18 cellular contexts compared by ENCODE assay signal in genomic region chr19:51529301-51529700, GRCh38. TPM values are rescaled to one million over a fixed set of nuclear protein-coding genes. Genes with fewer than 3 reads are reported as not detected.
DNase-seq lines count a peak whose midpoint lies in the region; ATAC-seq, FAIRE-seq and TF ChIP-seq lines count a peak whose summit lies in the region.
"Had no signal": no experiment of that assay in that cellular context is flagged by ENCODE, and none has a peak within 500 bp of the region (broad histone marks: within the 10 kb centered on the region; RNA-seq: fewer than 3 reads in every experiment).

No MANE protein-coding gene starts in this region.

- no peak for FAIRE-seq in K562 (lab: Jason Lieb, UNC)
- FAIRE-seq: G401.6, GM12891, HepG2 had no signal

- ATAC-seq in activated CD8-positive, alpha-beta memory T cell treated with anti-CD3 and anti-CD28 coated beads, Interleukin-2, amount 10 ng/mL, durations not matched to agents 7 days and 5 days: no peak
- ATAC-seq in K562 (no peak), GM21367 (IDR thresholded peaks at IDR 0.05; ENCODE audit: unreplicated experiment) (no peak)
- no peak for ATAC-seq in stimulated activated memory B cell treated with anti-CD40 and anti-IgM and Interleukin-4, amounts not matched to agents 10 μg/mL and 1 μg/mL and 100 μg/mL, for 72 hours
- ATAC-seq: CD8-positive, alpha-beta T cell; GM23338; HepG2 had no signal

- TF ChIP-seq EP300 in K562 (IDR thresholded peaks at IDR 0.05; ENCODE audit: low read length): no peak

- H3K4me1 ChIP-seq in K562 (replicated peaks in 1 of 2; ENCODE audit: control insufficient read depth in 2 of 2, insufficient read depth in 2 of 2, low read length in 2 of 2): peaks cover 43 to 50% of the 10 kb centered on the region in 2 experiments

- H3K27me3 Mint-ChIP-seq in activated CD8-positive, alpha-beta memory T cell treated with anti-CD3 and anti-CD28 coated beads, Interleukin-2, amount 10 ng/mL, durations not matched to agents 7 days and 5 days: peaks cover 56% of the 10 kb centered on the region
- H3K27me3 Mint-ChIP-seq in stimulated activated memory B cell treated with anti-CD40 and anti-IgM and Interleukin-4, amounts not matched to agents 10 μg/mL and 1 μg/mL and 100 μg/mL, for 72 hours: no peaks in the 10 kb centered on the region

- TF ChIP-seq RAD21 in K562 (CRISPR knock-in tag; conservative IDR thresholded peaks at IDR 0.05 in 1 of 2, IDR thresholded peaks at IDR 0.05 in 1 of 2): no peak

- no peaks in the 10 kb centered on the region for H4K20me1 ChIP-seq in K562 (replicated peaks; ENCODE audit: control insufficient read depth, insufficient read depth, low read length)
- H4K20me1 ChIP-seq: BLaER1 treated with 17β-estradiol and CSF1 and Interleukin-3, amounts not matched to agents 10 nM and 100 nM had no signal

- peak; percentile 40 for DNase-seq in activated CD8-positive, alpha-beta memory T cell treated with anti-CD3 and anti-CD28 coated beads for 24 hours
- no peak for DNase-seq in activated CD8-positive, alpha-beta memory T cell treated with anti-CD3 and anti-CD28 coated beads, Interleukin-2, amount 10 ng/mL, durations not matched to agents 7 days and 5 days
- no peak for DNase-seq in K562 (ENCODE audit: extremely low read depth in 1 of 4, low spot score in 3 of 4)
- DNase-seq in H4 (ENCODE audit: low spot score): no peak
- no peak for DNase-seq in activated gamma-delta T cell (lab: John Stamatoyannopoulos, UW)
- DNase-seq: 8988T; CD8-positive, alpha-beta T cell; DMS 273 treated with DMSO at 0.1 percent for 48 hours; H9 had no signal

- H3K4me3 ChIP-seq in K562: no peak overlapping the region
- H3K4me3 ChIP-seq: BLaER1 treated with 17β-estradiol and CSF1 and Interleukin-3, amounts not matched to agents 10 nM and 100 nM; GM23338 had no signal

- H3K36me3 Mint-ChIP-seq in activated CD8-positive, alpha-beta memory T cell treated with anti-CD3 and anti-CD28 coated beads, Interleukin-2, amount 10 ng/mL, durations not matched to agents 7 days and 5 days: no peaks in the 10 kb centered on the region
- peaks cover 53% of the 10 kb centered on the region for H3K36me3 Mint-ChIP-seq in stimulated activated memory B cell treated with anti-CD40 and anti-IgM and Interleukin-4, amounts not matched to agents 10 μg/mL and 1 μg/mL and 100 μg/mL, for 72 hours
- H3K36me3 Mint-ChIP-seq: CD8-positive, alpha-beta T cell had no signal

- no peaks in the 10 kb centered on the region for H3K79me2 ChIP-seq in K562 (ENCODE audit: control insufficient read depth, insufficient read depth, low read length)

- POLR2A ChIA-PET in K562 (lab: Yijun Ruan, JAX): interaction anchor here (0.6 to 5.7 kb wide), 3 partner anchors 14 to 565 kb away, joined by 3 to 31 read pairs (median 3); no protein-coding TSS in a partner anchor

- H3K4me2 ChIP-seq in K562 (ENCODE audit: insufficient read depth, low read length): no peak overlapping the region
- H3K4me2 ChIP-seq: BLaER1 treated with 17β-estradiol and CSF1 and Interleukin-3, amounts not matched to agents 10 nM and 100 nM; GM23338 had no signal

- CTCF ChIA-PET in activated CD8-positive, alpha-beta memory T cell treated with anti-CD3 and anti-CD28 coated beads, Interleukin-2, amount 10 ng/mL, durations not matched to agents 7 days and 5 days (lab: Charles Lee): interaction anchor here (1.3 kb wide), 1 partner anchor 14 kb away, joined by 3 read pairs; no protein-coding TSS in a partner anchor
- CTCF ChIA-PET in K562 (lab: Yijun Ruan, JAX; ENCODE audit: low intra/inter-chr PET ratio): no interaction called here

- TF ChIP-seq POLR2A in K562 (conservative IDR thresholded peaks at IDR 0.05): no peak

- H2AFZ ChIP-seq in K562 (ENCODE audit: low read depth, low read length): peak overlapping the region; percentile 28; the same call in 1 of the 2 replicates
- H2AFZ ChIP-seq: GM23338 had no signal

- no peak overlapping the region for H3K9ac ChIP-seq in K562 (ENCODE audit: insufficient read depth in 1 of 2, low read depth in 2 of 2, low read length in 2 of 2)
- H3K9ac ChIP-seq: BLaER1 treated with 17β-estradiol and CSF1 and Interleukin-3, amounts not matched to agents 10 nM and 100 nM had no signal

- BruUV-seq in K562 (replicated peaks; lab: Mats Ljungman, UMichigan): no TSS peak

- WGBS in K562 (ENCODE audit: insufficient coverage, low coverage, missing lambda C conversion rate): 71% methylated on average over 2 of the region's 2 CpGs

- H3K9me3 Mint-ChIP-seq in activated CD8-positive, alpha-beta memory T cell treated with anti-CD3 and anti-CD28 coated beads, Interleukin-2, amount 10 ng/mL, durations not matched to agents 7 days and 5 days (ENCODE audit: low read depth): no peaks in the 10 kb centered on the region
- no peaks in the 10 kb centered on the region for H3K9me3 Mint-ChIP-seq in stimulated activated memory B cell treated with anti-CD40 and anti-IgM and Interleukin-4, amounts not matched to agents 10 μg/mL and 1 μg/mL and 100 μg/mL, for 72 hours
- H3K9me3 Mint-ChIP-seq: CD8-positive, alpha-beta T cell had no signal

- no peaks in the 10 kb centered on the region for H3K27me3 ChIP-seq in K562 (ENCODE audit: control insufficient read depth in 2 of 2, insufficient read depth in 2 of 2, low read length in 2 of 2)
- H3K27me3 ChIP-seq: BLaER1 treated with 17β-estradiol and CSF1 and Interleukin-3, amounts not matched to agents 10 nM and 100 nM had no signal

- no peaks in the 10 kb centered on the region for H3K9me3 ChIP-seq in K562 (replicated peaks; ENCODE audit: control insufficient read depth, insufficient read depth, low read depth, low read length)
- H3K9me3 ChIP-seq: BLaER1 treated with 17β-estradiol and CSF1 and Interleukin-3, amounts not matched to agents 10 nM and 100 nM had no signal

- H3K27ac Mint-ChIP-seq in activated CD8-positive, alpha-beta memory T cell treated with anti-CD3 and anti-CD28 coated beads, Interleukin-2, amount 10 ng/mL, durations not matched to agents 7 days and 5 days: no peak overlapping the region
- H3K27ac Mint-ChIP-seq in stimulated activated memory B cell treated with anti-CD40 and anti-IgM and Interleukin-4, amounts not matched to agents 10 μg/mL and 1 μg/mL and 100 μg/mL, for 72 hours: peak overlapping the region; percentile 78
- H3K27ac Mint-ChIP-seq: CD8-positive, alpha-beta T cell; GM23338; H9 had no signal

- H3K27ac ChIP-seq in K562 (ENCODE audit: extremely low read depth, low read depth, low read length): no peak overlapping the region
- H3K27ac ChIP-seq: BLaER1 treated with 17β-estradiol and CSF1 and Interleukin-3, amounts not matched to agents 10 nM and 100 nM had no signal

- in situ Hi-C loops in K562 (cut with MboI): no loop called here

- H3K4me3 Mint-ChIP-seq in activated CD8-positive, alpha-beta memory T cell treated with anti-CD3 and anti-CD28 coated beads, Interleukin-2, amount 10 ng/mL, durations not matched to agents 7 days and 5 days: no peak overlapping the region
- peak overlapping the region; percentile 87 for H3K4me3 Mint-ChIP-seq in stimulated activated memory B cell treated with anti-CD40 and anti-IgM and Interleukin-4, amounts not matched to agents 10 μg/mL and 1 μg/mL and 100 μg/mL, for 72 hours
- H3K4me3 Mint-ChIP-seq: CD8-positive, alpha-beta T cell; GM23338; H9 had no signal

- intact Hi-C loops in K562 (cut with micrococcal nuclease): no loop called here

- H3K9me1 ChIP-seq in K562 (ENCODE audit: control insufficient read depth, insufficient read depth, low read length): no peaks in the 10 kb centered on the region

- H3K36me3 ChIP-seq in K562 (ENCODE audit: control insufficient read depth, insufficient read depth, low read length): no peaks in the 10 kb centered on the region
- H3K36me3 ChIP-seq: BLaER1 treated with 17β-estradiol and CSF1 and Interleukin-3, amounts not matched to agents 10 nM and 100 nM had no signal

- H3K4me1 Mint-ChIP-seq in activated CD8-positive, alpha-beta memory T cell treated with anti-CD3 and anti-CD28 coated beads, Interleukin-2, amount 10 ng/mL, durations not matched to agents 7 days and 5 days: no peaks in the 10 kb centered on the region
- peaks cover 85% of the 10 kb centered on the region for H3K4me1 Mint-ChIP-seq in stimulated activated memory B cell treated with anti-CD40 and anti-IgM and Interleukin-4, amounts not matched to agents 10 μg/mL and 1 μg/mL and 100 μg/mL, for 72 hours
- H3K4me1 Mint-ChIP-seq: GM23338 had no signal

- TF ChIP-seq CTCF in K562 (IDR thresholded peaks at IDR 0.05 in 2 of 3, conservative IDR thresholded peaks at IDR 0.05 in 1 of 3; ENCODE audit: insufficient read depth in 2 of 3, low read depth in 1 of 3, low read length in 3 of 3): no peak

RNA-seq across cellular contexts. Expression of gene SIGLEC6, which starts 2.2 kb away (rescaled TPM):
- total RNA-seq in activated CD8-positive, alpha-beta memory T cell treated with anti-CD3 and anti-CD28 coated beads, Interleukin-2, amount 10 ng/mL, durations not matched to agents 7 days and 5 days: not detected
- 0.67 TPM in 1 of 2 replicates, not detected in the other for total RNA-seq in K562 (2011; cell fraction: chromatin; rRNA removed; ENCODE audit: low replicate concordance)
- 0.26 and 0.67 TPM in 2 replicates for total RNA-seq in K562 (2011; cell fraction: nucleolus; rRNA removed)
- 0.46 and 0.51 TPM in 2 replicates for total RNA-seq in K562 (2011; cell fraction: nucleoplasm; rRNA removed)
- 1.00 and 1.0 TPM in 2 replicates for total RNA-seq in K562 (2014; rRNA removed)
- total RNA-seq in K562 (2014; rRNA removed; fragmentation: Illumina TruSeq; extraction: Trizol): 0.73 TPM in 2 replicates
- total RNA-seq in K562 (2015; rRNA removed; fragmentation: Illumina TruSeq; extraction: Trizol): 17.5 and 21.9 TPM in 2 replicates
- total RNA-seq in K562 (2021): 0.58 and 0.71 TPM in 2 replicates
- polyA plus RNA-seq in K562 (2011; rRNA removed): 0.57 and 1.8 TPM in 2 replicates
- polyA plus RNA-seq in K562 (2011; cell fraction: cytosol; rRNA removed): 0.49 and 1.0 TPM in 2 replicates
- 1.4 and 2.2 TPM in 2 replicates for polyA plus RNA-seq in K562 (2011; cell fraction: nucleus; rRNA removed)
- 7.2 and 41.7 TPM in 2 replicates for polyA plus RNA-seq in K562 (2012)
- polyA plus RNA-seq in K562 (2014; fragmentation: Illumina TruSeq; extraction: Trizol): 0.59 and 0.65 TPM in 2 replicates
- under 1 TPM; 0.03 to 0.13 TPM for polyA plus RNA-seq in K562 (2014; fragmentation: Nextera tagmentation; extraction: Ambion mirVana)
- 0.77 and 0.81 TPM in 2 replicates for polyA plus RNA-seq in K562 (2014; rRNA removed)
- polyA minus RNA-seq in K562 (2011; rRNA and poly(A)+ RNA removed): 0.81 and 1.6 TPM in 2 replicates
- polyA minus RNA-seq in K562 (2011; cell fraction: cytosol; rRNA and poly(A)+ RNA removed): not detected in 2 replicates
- polyA minus RNA-seq in K562 (2011; cell fraction: nucleus; rRNA and poly(A)+ RNA removed): 0.27 and 1.4 TPM in 2 replicates
- total RNA-seq in H4 (2014; rRNA removed; shearing (Covaris generic)): not detected in 2 replicates
- total RNA-seq: A673; CD8-positive, alpha-beta T cell; HepG2 had no signal
- polyA plus RNA-seq: AG04450, GM23338, HepG2 had no signal

RNA-seq across cellular contexts. Expression of gene SIGLEC12, which starts 27.7 kb away (rescaled TPM):
- 1 to 10 TPM in 1 of 2 experiments, under 1 TPM in 1; 0.98 to 3.9 TPM for total RNA-seq in activated CD8-positive, alpha-beta memory T cell treated with anti-CD3 and anti-CD28 coated beads, Interleukin-2, amount 10 ng/mL, durations not matched to agents 7 days and 5 days
- total RNA-seq in K562 (2011; cell fraction: chromatin; rRNA removed; ENCODE audit: low replicate concordance): 1.7 and 3.3 TPM in 2 replicates
- total RNA-seq in K562 (2011; cell fraction: nucleolus; rRNA removed): 3.0 TPM in 2 replicates
- total RNA-seq in K562 (2011; cell fraction: nucleoplasm; rRNA removed): 2.5 and 2.7 TPM in 2 replicates
- 0.45 and 0.69 TPM in 2 replicates for total RNA-seq in K562 (2014; rRNA removed)
- total RNA-seq in K562 (2014; rRNA removed; fragmentation: Illumina TruSeq; extraction: Trizol): 0.26 and 0.33 TPM in 2 replicates
- 0.83 and 0.90 TPM in 2 replicates for total RNA-seq in K562 (2015; rRNA removed; fragmentation: Illumina TruSeq; extraction: Trizol)
- 0.69 and 0.83 TPM in 2 replicates for total RNA-seq in K562 (2021)
- 1.3 and 3.1 TPM in 2 replicates for polyA plus RNA-seq in K562 (2011; rRNA removed)
- 1.9 and 2.3 TPM in 2 replicates for polyA plus RNA-seq in K562 (2011; cell fraction: cytosol; rRNA removed)
- polyA plus RNA-seq in K562 (2011; cell fraction: nucleus; rRNA removed): 7.8 and 9.4 TPM in 2 replicates
- 0.90 and 2.6 TPM in 2 replicates for polyA plus RNA-seq in K562 (2012)
- polyA plus RNA-seq in K562 (2014; fragmentation: Illumina TruSeq; extraction: Trizol): 0.61 and 1.3 TPM in 2 replicates
- polyA plus RNA-seq in K562 (2014; fragmentation: Nextera tagmentation; extraction: Ambion mirVana): under 1 TPM; 0.08 to 0.10 TPM
- polyA plus RNA-seq in K562 (2014; rRNA removed): 0.54 and 0.85 TPM in 2 replicates
- 2.0 and 2.7 TPM in 2 replicates for polyA minus RNA-seq in K562 (2011; rRNA and poly(A)+ RNA removed)
- 1.5 TPM in 1 of 2 replicates, not detected in the other for polyA minus RNA-seq in K562 (2011; cell fraction: cytosol; rRNA and poly(A)+ RNA removed)
- polyA minus RNA-seq in K562 (2011; cell fraction: nucleus; rRNA and poly(A)+ RNA removed): 2.7 and 6.8 TPM in 2 replicates
- not detected in 2 replicates for total RNA-seq in H4 (2014; rRNA removed; shearing (Covaris generic))
- total RNA-seq: A673; CD8-positive, alpha-beta T cell; GM23338; H9; HepG2 had no signal
- polyA plus RNA-seq: AG04450, GM23338, HepG2 had no signal

RNA-seq across cellular contexts. Expression of gene ZNF175, which starts 41.8 kb away (rescaled TPM):
- total RNA-seq in activated CD8-positive, alpha-beta memory T cell treated with anti-CD3 and anti-CD28 coated beads, Interleukin-2, amount 10 ng/mL, durations not matched to agents 7 days and 5 days: 10 to 100 TPM in 1 of 2 experiments, 1 to 10 TPM in 1; 8.3 to 10.1 TPM
- 53.3 and 97.8 TPM in 2 replicates for total RNA-seq in K562 (2011; cell fraction: chromatin; rRNA removed; ENCODE audit: low replicate concordance)
- 31.9 and 40.5 TPM in 2 replicates for total RNA-seq in K562 (2011; cell fraction: nucleolus; rRNA removed)
- 60.0 and 79.1 TPM in 2 replicates for total RNA-seq in K562 (2011; cell fraction: nucleoplasm; rRNA removed)
- 5.8 and 6.6 TPM in 2 replicates for total RNA-seq in K562 (2014; rRNA removed)
- total RNA-seq in K562 (2014; rRNA removed; fragmentation: Illumina TruSeq; extraction: Trizol): 19.0 and 22.1 TPM in 2 replicates
- total RNA-seq in K562 (2015; rRNA removed; fragmentation: Illumina TruSeq; extraction: Trizol): 13.9 and 14.0 TPM in 2 replicates
- total RNA-seq in K562 (2021): 19.5 and 23.7 TPM in 2 replicates
- polyA plus RNA-seq in K562 (2011; rRNA removed): 37.1 and 37.9 TPM in 2 replicates
- 5.6 and 11.8 TPM in 2 replicates for polyA plus RNA-seq in K562 (2011; cell fraction: cytosol; rRNA removed)
- 40.2 and 52.7 TPM in 2 replicates for polyA plus RNA-seq in K562 (2011; cell fraction: nucleus; rRNA removed)
- polyA plus RNA-seq in K562 (2012): 23.6 and 33.7 TPM in 2 replicates
- polyA plus RNA-seq in K562 (2014; fragmentation: Illumina TruSeq; extraction: Trizol): 17.5 and 21.4 TPM in 2 replicates
- 1 to 10 TPM; 3.7 to 4.4 TPM for polyA plus RNA-seq in K562 (2014; fragmentation: Nextera tagmentation; extraction: Ambion mirVana)
- polyA plus RNA-seq in K562 (2014; rRNA removed): 11.1 and 12.8 TPM in 2 replicates
- 38.3 and 54.3 TPM in 2 replicates for polyA minus RNA-seq in K562 (2011; rRNA and poly(A)+ RNA removed)
- polyA minus RNA-seq in K562 (2011; cell fraction: cytosol; rRNA and poly(A)+ RNA removed): 13.5 and 26.7 TPM in 2 replicates
- 19.4 and 42.9 TPM in 2 replicates for polyA minus RNA-seq in K562 (2011; cell fraction: nucleus; rRNA and poly(A)+ RNA removed)
- 3.1 and 5.1 TPM in 2 replicates for total RNA-seq in H4 (2014; rRNA removed; shearing (Covaris generic))

RNA-seq across cellular contexts. Expression of gene CEACAM18, which starts 51.0 kb away (rescaled TPM):
- total RNA-seq in activated CD8-positive, alpha-beta memory T cell treated with anti-CD3 and anti-CD28 coated beads, Interleukin-2, amount 10 ng/mL, durations not matched to agents 7 days and 5 days: not detected
- 0.67 and 0.93 TPM in 2 replicates for total RNA-seq in K562 (2011; cell fraction: chromatin; rRNA removed; ENCODE audit: low replicate concordance)
- total RNA-seq in K562 (2011; cell fraction: nucleolus; rRNA removed): 0.17 and 0.66 TPM in 2 replicates
- total RNA-seq in K562 (2011; cell fraction: nucleoplasm; rRNA removed): 1.0 and 1.4 TPM in 2 replicates
- total RNA-seq in K562 (2014; rRNA removed) (0.09 and 0.16 TPM in 2 replicates), K562 (2014; rRNA removed; fragmentation: Illumina TruSeq; extraction: Trizol) (0.22 TPM in 1 of 2 replicates, not detected in the other), K562 (2015; rRNA removed; fragmentation: Illumina TruSeq; extraction: Trizol) (0.18 and 0.23 TPM in 2 replicates), K562 (2021) (0.16 and 0.24 TPM in 2 replicates)
- polyA plus RNA-seq in K562 (2011; rRNA removed) (0.07 and 0.11 TPM in 2 replicates), K562 (2014; fragmentation: Illumina TruSeq; extraction: Trizol) (not detected in 2 replicates), K562 (2014; fragmentation: Nextera tagmentation; extraction: Ambion mirVana) (under 1 TPM in 1 of 2 experiments, not detected in 1; 0.08 TPM), K562 (2014; rRNA removed) (not detected in 2 replicates)
- 0.07 TPM in 1 of 2 replicates, not detected in the other for polyA plus RNA-seq in K562 (2011; cell fraction: cytosol; rRNA removed)
- 0.11 and 0.13 TPM in 2 replicates for polyA plus RNA-seq in K562 (2011; cell fraction: nucleus; rRNA removed)
- polyA plus RNA-seq in K562 (2012): 0.06 and 0.13 TPM in 2 replicates
- polyA minus RNA-seq in K562 (2011; rRNA and poly(A)+ RNA removed): 0.60 TPM in 1 of 2 replicates, not detected in the other
- polyA minus RNA-seq in K562 (2011; cell fraction: cytosol; rRNA and poly(A)+ RNA removed): not detected in 2 replicates
- 0.56 TPM in 1 of 2 replicates, not detected in the other for polyA minus RNA-seq in K562 (2011; cell fraction: nucleus; rRNA and poly(A)+ RNA removed)
- total RNA-seq in H4 (2014; rRNA removed; shearing (Covaris generic)): not detected in 2 replicates
- total RNA-seq: A673; CD8-positive, alpha-beta T cell; GM23338; H9; HepG2 had no signal
- polyA plus RNA-seq: AG04450, GM23338, HepG2 had no signal
